In the genomic region with DNA sequence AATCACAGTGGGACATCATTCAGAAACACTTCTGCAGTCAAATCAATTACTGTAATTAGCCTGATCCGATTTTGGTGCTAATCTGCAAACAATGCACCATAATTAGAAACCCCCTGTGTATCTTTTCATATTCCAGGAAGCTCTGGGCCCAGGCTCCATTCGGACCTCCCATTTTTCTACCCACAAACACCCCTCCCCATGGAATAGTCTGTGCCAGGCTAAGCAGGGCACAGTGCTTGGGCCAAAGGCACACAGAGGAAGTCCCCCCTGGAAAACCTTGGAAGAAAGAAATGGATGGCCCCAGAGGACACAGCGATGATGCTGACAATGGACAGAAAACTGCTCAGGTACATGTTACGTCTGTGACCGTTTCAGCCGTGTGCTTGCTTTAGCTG, we compare ENCODE assay signal across 15 cellular contexts.
DNase-seq lines count a peak whose midpoint lies in the region; ATAC-seq and TF ChIP-seq lines count a peak whose summit lies in the region.
"Had no signal": no experiment of that assay in that cellular context is flagged by ENCODE, and none has a peak within 500 bp of the region (broad histone marks: within the 10 kb centered on the region; RNA-seq: fewer than 3 reads in every experiment).

No MANE protein-coding gene starts in this region.

- DNase-seq in COR-L47 (lab: John Stamatoyannopoulos, UW) (peak; percentile 57), D341Med (ENCODE audit: low spot score) (peak; percentile 38), islet precursor cell (peak; percentile 41), posterior vena cava (ENCODE audit: low spot score) (peak; percentile 19), spleen (no peak), globus pallidus (ENCODE audit: low spot score) (no peak)
- DNase-seq in effector CD8-positive, alpha-beta T cell (lab: John Stamatoyannopoulos, UW), result no peak
- DNase-seq: BE2C; CD4-positive, alpha-beta memory T cell; DND-41; GDM1 had no signal

- H3K9me3 ChIP-seq in spleen, result no peaks in the 10 kb centered on the region
- H3K9me3 ChIP-seq: A549, BE2C, HAP-1 had no signal

- H3K4me1 ChIP-seq in spleen, result no peaks in the 10 kb centered on the region
- H3K4me1 ChIP-seq: BE2C, HAP-1 had no signal

- no peak for TF ChIP-seq POLR2A in spleen (IDR thresholded peaks at IDR 0.05)

- H3K36me3 ChIP-seq in spleen, result no peaks in the 10 kb centered on the region
- H3K36me3 ChIP-seq: HAP-1 had no signal

- no peak for TF ChIP-seq CTCF in spleen (IDR thresholded peaks at IDR 0.05 in 8 of 11, conservative IDR thresholded peaks at IDR 0.05 in 3 of 11)

- H3K4me3 ChIP-seq in spleen, result no peak overlapping the region
- H3K4me3 ChIP-seq: A549, HAP-1 had no signal

- intact Hi-C loops in posterior vena cava (cut with DNase I) (loop anchor here in 1 of 2 donors (10.0 kb wide), 2 partner anchors 597 to 867 kb away; a partner anchor contains a TSS), spleen (cut with DNase I; ENCODE audit: low total_unique reads) (no loop called here)

- no peaks in the 10 kb centered on the region for H3K27me3 ChIP-seq in spleen (replicated peaks in 1 of 7)
- H3K27me3 ChIP-seq: BE2C had no signal

- WGBS in spleen, 5 donors, result 76 to 88% (median 81%) methylated on average over 6 of the region's 6 CpGs

- H3K27ac ChIP-seq in spleen, result no peak overlapping the region
- H3K27ac ChIP-seq: A549, C4-2B had no signal

- no peak for ATAC-seq in HG03159 (IDR thresholded peaks at IDR 0.05; ENCODE audit: unreplicated experiment)
- ATAC-seq: A549 had no signal

Comparison
In these comparisons a context has a peak if more than half of its experiments do, and no peak if none do; other contexts are left out.
1. DNase-seq: peak in COR-L47 (single experiment), D341Med (single experiment), islet precursor cell (single experiment) and posterior vena cava (single experiment); none in effector CD8-positive, alpha-beta T cell (single experiment), spleen (single experiment) and globus pallidus (single experiment).